1 cellular context compared by ENCODE assay signal in the genomic region with DNA sequence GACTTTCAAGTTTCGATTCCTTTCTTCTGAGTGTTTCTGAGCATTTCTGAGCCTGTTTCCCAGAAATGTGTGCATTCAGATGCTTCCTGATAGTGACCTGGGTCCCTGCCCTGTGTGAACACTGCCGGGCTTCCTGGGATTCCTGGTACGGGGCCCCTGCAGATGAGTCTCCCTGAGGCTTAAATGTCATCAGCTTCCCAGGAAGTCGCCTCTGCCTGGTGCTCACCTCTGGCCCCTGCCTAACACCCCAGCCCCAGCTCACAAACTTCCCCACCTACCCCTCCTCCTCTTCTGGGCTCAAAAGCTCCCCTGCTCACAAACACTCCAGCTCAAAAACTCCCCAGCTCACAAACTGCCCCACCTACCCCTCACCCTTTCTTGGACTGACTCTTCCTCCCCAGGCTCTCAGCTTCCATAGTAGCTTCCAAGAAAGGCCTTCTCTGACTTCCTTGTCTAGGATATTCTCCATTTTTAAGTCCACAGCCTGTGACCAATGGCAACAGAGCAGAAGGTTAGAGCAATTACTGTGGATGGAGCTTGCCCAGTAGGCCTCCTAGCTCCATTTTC.
TF ChIP-seq lines count a peak whose summit lies in the region.

No MANE protein-coding gene starts in this region.

TF ChIP-seq in HEK293, 187 proteins besides CTCF, POLR2A, EP300 and RAD21 (continued from another document):
- TF ChIP-seq, protein P1, sequence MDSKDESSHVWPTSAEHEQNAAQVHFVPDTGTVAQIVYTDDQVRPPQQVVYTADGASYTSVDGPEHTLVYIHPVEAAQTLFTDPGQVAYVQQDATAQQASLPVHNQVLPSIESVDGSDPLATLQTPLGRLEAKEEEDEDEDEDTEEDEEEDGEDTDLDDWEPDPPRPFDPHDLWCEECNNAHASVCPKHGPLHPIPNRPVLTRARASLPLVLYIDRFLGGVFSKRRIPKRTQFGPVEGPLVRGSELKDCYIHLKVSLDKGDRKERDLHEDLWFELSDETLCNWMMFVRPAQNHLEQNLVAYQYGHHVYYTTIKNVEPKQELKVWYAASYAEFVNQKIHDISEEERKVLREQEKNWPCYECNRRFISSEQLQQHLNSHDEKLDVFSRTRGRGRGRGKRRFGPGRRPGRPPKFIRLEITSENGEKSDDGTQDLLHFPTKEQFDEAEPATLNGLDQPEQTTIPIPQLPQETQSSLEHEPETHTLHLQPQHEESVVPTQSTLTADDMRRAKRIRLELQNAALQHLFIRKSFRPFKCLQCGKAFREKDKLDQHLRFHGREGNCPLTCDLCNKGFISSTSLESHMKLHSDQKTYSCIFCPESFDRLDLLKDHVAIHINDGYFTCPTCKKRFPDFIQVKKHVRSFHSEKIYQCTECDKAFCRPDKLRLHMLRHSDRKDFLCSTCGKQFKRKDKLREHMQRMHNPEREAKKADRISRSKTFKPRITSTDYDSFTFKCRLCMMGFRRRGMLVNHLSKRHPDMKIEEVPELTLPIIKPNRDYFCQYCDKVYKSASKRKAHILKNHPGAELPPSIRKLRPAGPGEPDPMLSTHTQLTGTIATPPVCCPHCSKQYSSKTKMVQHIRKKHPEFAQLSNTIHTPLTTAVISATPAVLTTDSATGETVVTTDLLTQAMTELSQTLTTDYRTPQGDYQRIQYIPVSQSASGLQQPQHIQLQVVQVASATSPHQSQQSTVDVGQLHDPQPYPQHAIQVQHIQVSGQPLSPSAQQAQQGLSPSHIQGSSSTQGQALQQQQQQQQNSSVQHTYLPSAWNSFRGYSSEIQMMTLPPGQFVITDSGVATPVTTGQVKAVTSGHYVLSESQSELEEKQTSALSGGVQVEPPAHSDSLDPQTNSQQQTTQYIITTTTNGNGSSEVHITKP (tag by site-specific recombination; IDR thresholded peaks at IDR 0.05) = peak; percentile 63; the same call in 1 of the 2 replicates
